23 cellular contexts compared by ENCODE assay signal in genomic region chr11:43583548-43583947, GRCh38.
"Had no signal": no experiment of that assay in that cellular context is flagged by ENCODE, and none has a peak within 500 bp of the region (broad histone marks: within the 10 kb centered on the region; RNA-seq: fewer than 3 reads in every experiment).

No MANE protein-coding gene starts in this region.

- DNase-seq: activated B cell treated with CpG ODN at 0.5 μM for 24 hours; activated CD4-positive, alpha-beta memory T cell treated with anti-CD3 and anti-CD28 coated beads, Interleukin-2, amount 10 ng/mL, durations not matched to agents 7 days and 5 days; activated CD4-positive, alpha-beta T cell treated with anti-CD3 and anti-CD28 coated beads, Interleukin-2, amount 50 U/mL, for 1 hour; activated gamma-delta T cell; activated naive CD4-positive, alpha-beta T cell treated with anti-CD3 and anti-CD28 coated beads for 36 hours; activated naive CD8-positive, alpha-beta T cell treated with anti-CD3 and anti-CD28 coated beads for 36 hours; activated T-cell treated with anti-CD3 and anti-CD28 coated beads for 4 hours; activated T-cell treated with anti-CD3 and anti-CD28 coated beads, Interleukin-2, amount 50 U/mL, for 48 hours; brain microvascular endothelial cell; NCI-H1092; NCI-H1417; NCI-H1694; NCI-H2029 treated with DMSO at 0.1 percent for 48 hours; NCI-H446; NCI-H524; PC-3; SHP77; T-helper 17 cell; T-helper 9 cell had no signal

- H3K27ac Mint-ChIP-seq: activated B cell treated with CpG ODN at 0.5 μM for 24 hours; activated CD4-positive, alpha-beta memory T cell treated with anti-CD3 and anti-CD28 coated beads, Interleukin-2, amount 10 ng/mL, durations not matched to agents 7 days and 5 days; activated naive CD4-positive, alpha-beta T cell treated with anti-CD3 and anti-CD28 coated beads for 36 hours; activated naive CD8-positive, alpha-beta T cell treated with anti-CD3 and anti-CD28 coated beads for 36 hours; activated T-helper 17 cell treated with anti-CD3 and anti-CD28 coated beads, Interleukin-2, amount 50 U/mL, for 72 hours; T-helper 17 cell had no signal

- H3K4me3 ChIP-seq: cardiac muscle cell had no signal

- H3K4me3 Mint-ChIP-seq: activated B cell treated with CpG ODN at 0.5 μM for 24 hours; activated CD4-positive, alpha-beta memory T cell treated with anti-CD3 and anti-CD28 coated beads, Interleukin-2, amount 10 ng/mL, durations not matched to agents 7 days and 5 days; activated naive CD4-positive, alpha-beta T cell treated with anti-CD3 and anti-CD28 coated beads for 36 hours; activated naive CD8-positive, alpha-beta T cell treated with anti-CD3 and anti-CD28 coated beads for 36 hours; activated T-helper 17 cell treated with anti-CD3 and anti-CD28 coated beads, Interleukin-2, amount 50 U/mL, for 72 hours; T-helper 17 cell had no signal

- H3K9me3 Mint-ChIP-seq: activated B cell treated with CpG ODN at 0.5 μM for 24 hours; activated CD4-positive, alpha-beta memory T cell treated with anti-CD3 and anti-CD28 coated beads, Interleukin-2, amount 10 ng/mL, durations not matched to agents 7 days and 5 days; activated naive CD4-positive, alpha-beta T cell treated with anti-CD3 and anti-CD28 coated beads for 36 hours; activated naive CD8-positive, alpha-beta T cell treated with anti-CD3 and anti-CD28 coated beads for 36 hours; activated T-helper 17 cell treated with anti-CD3 and anti-CD28 coated beads, Interleukin-2, amount 50 U/mL, for 72 hours had no signal

- H3K9ac ChIP-seq: KMS-11 had no signal

- FAIRE-seq: RCC 7860 had no signal

- H3K4me2 ChIP-seq: KMS-11 had no signal

- H3K36me3 ChIP-seq: brain microvascular endothelial cell, cardiac muscle cell had no signal

- ATAC-seq: activated T-helper 17 cell treated with anti-CD3 and anti-CD28 coated beads, Interleukin-2, amount 50 U/mL, for 72 hours; PC-3; T-helper 17 cell had no signal

- H3K27ac ChIP-seq: brain microvascular endothelial cell, cardiac muscle cell, KMS-11 had no signal

- H3K36me3 Mint-ChIP-seq: activated naive CD8-positive, alpha-beta T cell treated with anti-CD3 and anti-CD28 coated beads for 36 hours had no signal
